ENCODE assay signal across 9 cellular contexts in the genomic region with DNA sequence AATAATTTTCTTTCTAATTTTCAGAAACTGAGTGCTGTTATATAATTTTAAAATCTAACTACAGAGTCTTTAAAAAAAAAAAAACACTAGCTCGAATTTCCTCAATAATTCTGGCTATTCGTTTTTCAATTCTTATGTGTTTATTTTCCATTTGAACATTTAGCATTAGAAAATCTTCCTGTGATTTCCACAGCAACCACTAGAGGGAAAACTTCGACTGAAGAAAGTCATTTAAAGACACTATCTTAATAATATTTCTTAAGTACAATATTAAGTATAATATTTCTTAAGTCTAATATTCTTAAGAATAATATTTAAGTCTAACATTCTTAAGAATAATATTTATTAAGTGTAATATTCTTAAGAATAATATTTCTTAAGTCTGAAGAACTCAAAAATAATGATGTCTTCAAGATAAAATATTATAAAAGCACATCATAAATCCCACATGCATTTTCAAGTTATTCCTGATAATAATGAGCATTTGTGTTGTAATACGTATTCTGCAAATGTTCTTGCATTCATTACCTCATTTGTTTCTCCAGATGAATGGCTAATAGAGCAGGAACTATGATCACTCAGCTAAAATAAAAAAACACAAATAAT.
DNase-seq lines count a peak whose midpoint lies in the region; ATAC-seq and TF ChIP-seq lines count a peak whose summit lies in the region.
"Had no signal": no experiment of that assay in that cellular context is flagged by ENCODE, and none has a peak within 500 bp of the region (broad histone marks: within the 10 kb centered on the region; RNA-seq: fewer than 3 reads in every experiment).

No MANE protein-coding gene starts in this region.

- H3K9me2 ChIP-seq in SK-N-SH, result no peaks in the 10 kb centered on the region

- WGBS in SK-N-SH (ENCODE audit: low lambda C conversion rate), result under 1% methylated on average over 4 of the region's 4 CpGs

- ATAC-seq in SK-N-SH treated with all-trans-retinoic acid at 6 μM for 48 hours (no peak), HG02884 (IDR thresholded peaks at IDR 0.05; ENCODE audit: unreplicated experiment) (no peak), GM18498 (IDR thresholded peaks at IDR 0.05; ENCODE audit: unreplicated experiment) (no peak)

- no peaks in the 10 kb centered on the region for H3K4me1 Mint-ChIP-seq in osteocyte (ENCODE audit: unreplicated experiment)

- no peak overlapping the region for H3K4me3 Mint-ChIP-seq in osteocyte (ENCODE audit: unreplicated experiment)

- no peak overlapping the region for H3K4me2 ChIP-seq in SK-N-SH

- H3K27me3 Mint-ChIP-seq in osteocyte (ENCODE audit: unreplicated experiment), result peaks cover 26% of the 10 kb centered on the region

- H3K27ac Mint-ChIP-seq in osteocyte (ENCODE audit: unreplicated experiment), result no peak overlapping the region

- no peaks in the 10 kb centered on the region for H3K9me3 ChIP-seq in SK-N-SH

- no peaks in the 10 kb centered on the region for H3K36me3 ChIP-seq in SK-N-SH (replicated peaks in 1 of 2; ENCODE audit: control insufficient read depth in 1 of 2, insufficient read depth in 2 of 2, low read length in 1 of 2)

- POLR2A ChIA-PET in SK-N-SH (lab: Yijun Ruan, JAX), result no interaction called here

- H3K4me3 ChIP-seq in SK-N-SH (ENCODE audit: low read depth in 2 of 2, low read length in 1 of 2), result peak overlapping the region in 1 of 2 experiments; percentile 17; a peak in 1 of 4 replicates

- H2AFZ ChIP-seq in SK-N-SH (ENCODE audit: low read depth), result peak overlapping the region; percentile 15; the same call in 1 of the 2 replicates

- no peaks in the 10 kb centered on the region for H3K9me3 Mint-ChIP-seq in osteocyte (ENCODE audit: unreplicated experiment)
- H3K9me3 Mint-ChIP-seq: activated naive CD8-positive, alpha-beta T cell treated with anti-CD3 and anti-CD28 coated beads, Interleukin-2, amount 10 ng/mL, durations not matched to agents 7 days and 5 days had no signal

- peak; percentile 66 for TF ChIP-seq CTCF in SK-N-SH (IDR thresholded peaks at IDR 0.05)
- peak; percentile 64 for TF ChIP-seq CTCF in osteocyte (IDR thresholded peaks at IDR 0.05)

- H3K9ac ChIP-seq in SK-N-SH, result no peak overlapping the region

- H4K20me1 ChIP-seq in SK-N-SH (ENCODE audit: insufficient read depth), result no peaks in the 10 kb centered on the region

- CTCF ChIA-PET in SK-N-SH (lab: Yijun Ruan, JAX), result interaction anchor here (0.6 to 4.1 kb wide), 9 partner anchors 9 to 458 kb away, joined by 3 to 17 read pairs (median 3); no protein-coding TSS in a partner anchor

- no peak for TF ChIP-seq EP300 in SK-N-SH (IDR thresholded peaks at IDR 0.05; ENCODE audit: borderline replicate concordance in 1 of 2, low read depth in 1 of 2, low read length in 1 of 2)

- H3K27ac ChIP-seq in SK-N-SH (ENCODE audit: low read depth in 2 of 2, low read length in 1 of 2), result no peak overlapping the region
- peak overlapping the region; percentile 65 for H3K27ac ChIP-seq in cingulate gyrus (ENCODE audit: low read depth, low read length)

- no peaks in the 10 kb centered on the region; a peak in 1 of 4 replicates for H3K4me1 ChIP-seq in SK-N-SH (ENCODE audit: control insufficient read depth in 1 of 2, insufficient read depth in 2 of 2, low read depth in 1 of 2, low read length in 1 of 2)

- H3K36me3 Mint-ChIP-seq in osteocyte (ENCODE audit: unreplicated experiment), result no peaks in the 10 kb centered on the region
- H3K36me3 Mint-ChIP-seq: activated naive CD8-positive, alpha-beta T cell treated with anti-CD3 and anti-CD28 coated beads, Interleukin-2, amount 10 ng/mL, durations not matched to agents 7 days and 5 days had no signal

- DNase-seq in SK-N-SH (no peak), NAMALWA (ENCODE audit: low spot score) (peak; percentile 60), osteocyte (ENCODE audit: extremely low spot score, unreplicated experiment) (no peak), mucosa of gallbladder (ENCODE audit: low spot score) (no peak)
- DNase-seq: activated naive CD8-positive, alpha-beta T cell treated with anti-CD3 and anti-CD28 coated beads, Interleukin-2, amount 10 ng/mL, durations not matched to agents 7 days and 5 days had no signal

- TF ChIP-seq RAD21 in SK-N-SH (IDR thresholded peaks at IDR 0.05; ENCODE audit: low read length), result peak; percentile 59

- no peaks in the 10 kb centered on the region for H3K27me3 ChIP-seq in SK-N-SH (ENCODE audit: insufficient read depth)

- no peaks in the 10 kb centered on the region for H3F3A ChIP-seq in SK-N-SH (replicated peaks; ENCODE audit: insufficient read depth)

- H3K79me2 ChIP-seq in SK-N-SH (ENCODE audit: insufficient read depth), result no peaks in the 10 kb centered on the region

TF ChIP-seq in SK-N-SH, 30 proteins besides CTCF, POLR2A, EP300 and RAD21 (continues in another document):
- TF ChIP-seq POLR2AphosphoS5 (IDR thresholded peaks at IDR 0.05; ENCODE audit: low read depth, low read length), result no peak
- TF ChIP-seq, protein P1, sequence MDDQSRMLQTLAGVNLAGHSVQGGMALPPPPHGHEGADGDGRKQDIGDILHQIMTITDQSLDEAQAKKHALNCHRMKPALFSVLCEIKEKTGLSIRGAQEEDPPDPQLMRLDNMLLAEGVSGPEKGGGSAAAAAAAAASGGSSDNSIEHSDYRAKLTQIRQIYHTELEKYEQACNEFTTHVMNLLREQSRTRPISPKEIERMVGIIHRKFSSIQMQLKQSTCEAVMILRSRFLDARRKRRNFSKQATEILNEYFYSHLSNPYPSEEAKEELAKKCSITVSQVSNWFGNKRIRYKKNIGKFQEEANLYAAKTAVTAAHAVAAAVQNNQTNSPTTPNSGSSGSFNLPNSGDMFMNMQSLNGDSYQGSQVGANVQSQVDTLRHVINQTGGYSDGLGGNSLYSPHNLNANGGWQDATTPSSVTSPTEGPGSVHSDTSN (IDR thresholded peaks at IDR 0.05), result no peak
- no peak for TF ChIP-seq FOXJ3 (CRISPR knock-in tag; IDR thresholded peaks at IDR 0.05)
- TF ChIP-seq TCF12 (IDR thresholded peaks at IDR 0.05), result no peak
- TF ChIP-seq, protein P2, sequence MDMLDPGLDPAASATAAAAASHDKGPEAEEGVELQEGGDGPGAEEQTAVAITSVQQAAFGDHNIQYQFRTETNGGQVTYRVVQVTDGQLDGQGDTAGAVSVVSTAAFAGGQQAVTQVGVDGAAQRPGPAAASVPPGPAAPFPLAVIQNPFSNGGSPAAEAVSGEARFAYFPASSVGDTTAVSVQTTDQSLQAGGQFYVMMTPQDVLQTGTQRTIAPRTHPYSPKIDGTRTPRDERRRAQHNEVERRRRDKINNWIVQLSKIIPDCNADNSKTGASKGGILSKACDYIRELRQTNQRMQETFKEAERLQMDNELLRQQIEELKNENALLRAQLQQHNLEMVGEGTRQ (IDR thresholded peaks at IDR 0.05; ENCODE audit: borderline replicate concordance, low read depth, low read length), result no peak
- TF ChIP-seq TAF1 (IDR thresholded peaks at IDR 0.05; ENCODE audit: borderline replicate concordance, low read depth, low read length), result no peak

TF ChIP-seq in SK-N-SH treated with all-trans-retinoic acid at 6 μM for 48 hours, 23 proteins besides CTCF, POLR2A, EP300 and RAD21 (continues in another document):
- no peak for TF ChIP-seq OSR1 (CRISPR knock-in tag; IDR thresholded peaks at IDR 0.05)
- no peak for TF ChIP-seq CSDC2 (CRISPR knock-in tag; IDR thresholded peaks at IDR 0.05)
- TF ChIP-seq ISL1 (CRISPR knock-in tag; IDR thresholded peaks at IDR 0.05), result no peak
- no peak for TF ChIP-seq ARNTL (CRISPR knock-in tag; IDR thresholded peaks at IDR 0.05; ENCODE audit: borderline replicate concordance, low read depth)
- TF ChIP-seq, protein P3, sequence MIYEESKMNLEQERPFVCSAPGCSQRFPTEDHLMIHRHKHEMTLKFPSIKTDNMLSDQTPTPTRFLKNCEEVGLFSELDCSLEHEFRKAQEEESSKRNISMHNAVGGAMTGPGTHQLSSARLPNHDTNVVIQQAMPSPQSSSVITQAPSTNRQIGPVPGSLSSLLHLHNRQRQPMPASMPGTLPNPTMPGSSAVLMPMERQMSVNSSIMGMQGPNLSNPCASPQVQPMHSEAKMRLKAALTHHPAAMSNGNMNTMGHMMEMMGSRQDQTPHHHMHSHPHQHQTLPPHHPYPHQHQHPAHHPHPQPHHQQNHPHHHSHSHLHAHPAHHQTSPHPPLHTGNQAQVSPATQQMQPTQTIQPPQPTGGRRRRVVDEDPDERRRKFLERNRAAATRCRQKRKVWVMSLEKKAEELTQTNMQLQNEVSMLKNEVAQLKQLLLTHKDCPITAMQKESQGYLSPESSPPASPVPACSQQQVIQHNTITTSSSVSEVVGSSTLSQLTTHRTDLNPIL (CRISPR knock-in tag; IDR thresholded peaks at IDR 0.05; ENCODE audit: low read depth), result no peak
- no peak for TF ChIP-seq ZFP30 (CRISPR knock-in tag; IDR thresholded peaks at IDR 0.05)
- TF ChIP-seq PPARA (CRISPR knock-in tag; IDR thresholded peaks at IDR 0.05; ENCODE audit: borderline replicate concordance), result no peak
- no peak for TF ChIP-seq GLIS3 (CRISPR knock-in tag; IDR thresholded peaks at IDR 0.05)
- TF ChIP-seq, protein P4, sequence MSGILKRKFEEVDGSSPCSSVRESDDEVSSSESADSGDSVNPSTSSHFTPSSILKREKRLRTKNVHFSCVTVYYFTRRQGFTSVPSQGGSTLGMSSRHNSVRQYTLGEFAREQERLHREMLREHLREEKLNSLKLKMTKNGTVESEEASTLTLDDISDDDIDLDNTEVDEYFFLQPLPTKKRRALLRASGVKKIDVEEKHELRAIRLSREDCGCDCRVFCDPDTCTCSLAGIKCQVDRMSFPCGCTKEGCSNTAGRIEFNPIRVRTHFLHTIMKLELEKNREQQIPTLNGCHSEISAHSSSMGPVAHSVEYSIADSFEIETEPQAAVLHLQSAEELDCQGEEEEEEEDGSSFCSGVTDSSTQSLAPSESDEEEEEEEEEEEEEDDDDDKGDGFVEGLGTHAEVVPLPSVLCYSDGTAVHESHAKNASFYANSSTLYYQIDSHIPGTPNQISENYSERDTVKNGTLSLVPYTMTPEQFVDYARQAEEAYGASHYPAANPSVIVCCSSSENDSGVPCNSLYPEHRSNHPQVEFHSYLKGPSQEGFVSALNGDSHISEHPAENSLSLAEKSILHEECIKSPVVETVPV (CRISPR knock-in tag; IDR thresholded peaks at IDR 0.05), result no peak
- no peak for TF ChIP-seq ZC3H10 (CRISPR knock-in tag; IDR thresholded peaks at IDR 0.05)
